In genomic region chr1:16692717-16693468, GRCh38 we compare ENCODE assay signal across 1 cellular context.
TF ChIP-seq lines count a peak whose summit lies in the region.

No MANE protein-coding gene starts in this region.

TF ChIP-seq in H1, 55 proteins besides CTCF, POLR2A, EP300 and RAD21:
- TF ChIP-seq MAX (IDR thresholded peaks at IDR 0.05) (peak; percentile 40; the same call in 1 of the 2 replicates), E2F6 (IDR thresholded peaks at IDR 0.05) (0 out of 2 replicates have a peak, but pooled peaks have one; percentile 29)
